ENCODE assay signal across 1 cellular context in the genomic region with DNA sequence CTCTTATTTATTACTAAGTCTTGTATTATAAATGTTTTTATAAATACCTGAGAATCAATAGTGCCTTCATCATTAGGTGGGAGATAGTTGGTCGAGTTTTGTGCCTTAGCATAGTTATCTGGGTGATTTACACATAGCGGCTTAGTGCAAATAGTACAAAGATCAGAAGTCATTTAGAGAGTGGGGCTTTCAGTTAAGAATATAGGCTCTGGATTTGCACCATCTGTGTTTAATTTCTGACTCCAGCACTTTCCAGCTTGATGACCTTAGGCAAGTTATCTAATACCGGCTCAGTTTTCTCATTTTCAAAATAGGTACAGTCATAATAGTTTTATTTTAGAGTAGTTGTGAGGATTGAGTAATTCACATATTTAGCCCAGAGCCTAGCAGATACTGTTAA.
TF ChIP-seq lines count a peak whose summit lies in the region.

No MANE protein-coding gene starts in this region.

TF ChIP-seq in liver, 16 proteins besides CTCF, POLR2A, EP300 and RAD21 (continued from another document):
- TF ChIP-seq YY1 (IDR thresholded peaks at IDR 0.05): peak; percentile 13
- no peak for TF ChIP-seq GABPA (IDR thresholded peaks at IDR 0.05 in 1 of 2, conservative IDR thresholded peaks at IDR 0.05 in 1 of 2)
- TF ChIP-seq, protein P1, sequence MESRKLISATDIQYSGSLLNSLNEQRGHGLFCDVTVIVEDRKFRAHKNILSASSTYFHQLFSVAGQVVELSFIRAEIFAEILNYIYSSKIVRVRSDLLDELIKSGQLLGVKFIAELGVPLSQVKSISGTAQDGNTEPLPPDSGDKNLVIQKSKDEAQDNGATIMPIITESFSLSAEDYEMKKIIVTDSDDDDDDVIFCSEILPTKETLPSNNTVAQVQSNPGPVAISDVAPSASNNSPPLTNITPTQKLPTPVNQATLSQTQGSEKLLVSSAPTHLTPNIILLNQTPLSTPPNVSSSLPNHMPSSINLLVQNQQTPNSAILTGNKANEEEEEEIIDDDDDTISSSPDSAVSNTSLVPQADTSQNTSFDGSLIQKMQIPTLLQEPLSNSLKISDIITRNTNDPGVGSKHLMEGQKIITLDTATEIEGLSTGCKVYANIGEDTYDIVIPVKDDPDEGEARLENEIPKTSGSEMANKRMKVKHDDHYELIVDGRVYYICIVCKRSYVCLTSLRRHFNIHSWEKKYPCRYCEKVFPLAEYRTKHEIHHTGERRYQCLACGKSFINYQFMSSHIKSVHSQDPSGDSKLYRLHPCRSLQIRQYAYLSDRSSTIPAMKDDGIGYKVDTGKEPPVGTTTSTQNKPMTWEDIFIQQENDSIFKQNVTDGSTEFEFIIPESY (IDR thresholded peaks at IDR 0.05): no peak
- TF ChIP-seq, protein P2, sequence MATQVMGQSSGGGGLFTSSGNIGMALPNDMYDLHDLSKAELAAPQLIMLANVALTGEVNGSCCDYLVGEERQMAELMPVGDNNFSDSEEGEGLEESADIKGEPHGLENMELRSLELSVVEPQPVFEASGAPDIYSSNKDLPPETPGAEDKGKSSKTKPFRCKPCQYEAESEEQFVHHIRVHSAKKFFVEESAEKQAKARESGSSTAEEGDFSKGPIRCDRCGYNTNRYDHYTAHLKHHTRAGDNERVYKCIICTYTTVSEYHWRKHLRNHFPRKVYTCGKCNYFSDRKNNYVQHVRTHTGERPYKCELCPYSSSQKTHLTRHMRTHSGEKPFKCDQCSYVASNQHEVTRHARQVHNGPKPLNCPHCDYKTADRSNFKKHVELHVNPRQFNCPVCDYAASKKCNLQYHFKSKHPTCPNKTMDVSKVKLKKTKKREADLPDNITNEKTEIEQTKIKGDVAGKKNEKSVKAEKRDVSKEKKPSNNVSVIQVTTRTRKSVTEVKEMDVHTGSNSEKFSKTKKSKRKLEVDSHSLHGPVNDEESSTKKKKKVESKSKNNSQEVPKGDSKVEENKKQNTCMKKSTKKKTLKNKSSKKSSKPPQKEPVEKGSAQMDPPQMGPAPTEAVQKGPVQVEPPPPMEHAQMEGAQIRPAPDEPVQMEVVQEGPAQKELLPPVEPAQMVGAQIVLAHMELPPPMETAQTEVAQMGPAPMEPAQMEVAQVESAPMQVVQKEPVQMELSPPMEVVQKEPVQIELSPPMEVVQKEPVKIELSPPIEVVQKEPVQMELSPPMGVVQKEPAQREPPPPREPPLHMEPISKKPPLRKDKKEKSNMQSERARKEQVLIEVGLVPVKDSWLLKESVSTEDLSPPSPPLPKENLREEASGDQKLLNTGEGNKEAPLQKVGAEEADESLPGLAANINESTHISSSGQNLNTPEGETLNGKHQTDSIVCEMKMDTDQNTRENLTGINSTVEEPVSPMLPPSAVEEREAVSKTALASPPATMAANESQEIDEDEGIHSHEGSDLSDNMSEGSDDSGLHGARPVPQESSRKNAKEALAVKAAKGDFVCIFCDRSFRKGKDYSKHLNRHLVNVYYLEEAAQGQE (IDR thresholded peaks at IDR 0.05): no peak
- TF ChIP-seq NR2F2 (IDR thresholded peaks at IDR 0.05): no peak
- TF ChIP-seq HNF4G (IDR thresholded peaks at IDR 0.05): peak; percentile 20
- peak; percentile 31 for TF ChIP-seq SP1 (IDR thresholded peaks at IDR 0.05)
- peak; percentile 20 to 21 for TF ChIP-seq RXRA (IDR thresholded peaks at IDR 0.05)
- no peak for TF ChIP-seq EGR1 (IDR thresholded peaks at IDR 0.05; ENCODE audit: low read depth in 2 of 2)
- TF ChIP-seq FOXA1 (IDR thresholded peaks at IDR 0.05): no peak
- no peak for TF ChIP-seq JUND (IDR thresholded peaks at IDR 0.05)
- no peak for TF ChIP-seq TAF1 (conservative IDR thresholded peaks at IDR 0.05)
- TF ChIP-seq ATF3 (IDR thresholded peaks at IDR 0.05): no peak
- TF ChIP-seq FOXA2 (IDR thresholded peaks at IDR 0.05): no peak
- TF ChIP-seq HNF4A (conservative IDR thresholded peaks at IDR 0.05): peak; percentile 61 to 72
